In the genomic region with DNA sequence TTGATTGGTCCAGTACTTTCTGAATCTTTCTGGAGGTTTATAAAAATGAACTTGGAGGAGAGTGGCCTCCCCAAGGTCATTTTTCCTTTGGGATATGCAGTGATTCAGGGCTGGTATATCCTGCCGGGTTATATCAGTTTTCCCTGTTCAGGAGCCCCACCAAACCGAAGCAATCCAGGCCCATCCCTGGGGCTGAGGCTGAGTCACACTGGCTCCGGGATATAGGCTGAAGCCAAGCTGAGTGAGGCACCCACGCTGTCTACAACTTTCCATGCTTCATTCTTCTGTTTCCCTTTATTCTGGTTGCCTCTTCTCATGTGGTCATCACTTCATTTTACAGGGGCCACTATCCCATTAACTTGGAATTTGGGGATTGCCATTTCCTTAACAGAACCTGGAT, we compare ENCODE assay signal across 14 cellular contexts. TPM values are rescaled to one million over a fixed set of nuclear protein-coding genes. Genes with fewer than 3 reads are reported as not detected.
DNase-seq lines count a peak whose midpoint lies in the region; ATAC-seq and TF ChIP-seq lines count a peak whose summit lies in the region.
"Had no signal": no experiment of that assay in that cellular context is flagged by ENCODE, and none has a peak within 500 bp of the region (broad histone marks: within the 10 kb centered on the region; RNA-seq: fewer than 3 reads in every experiment).

No MANE protein-coding gene starts in this region.

- TF ChIP-seq CTCF in astrocyte of the spinal cord (IDR thresholded peaks at IDR 0.05; ENCODE audit: low read depth, low read length) (no peak), thoracic aorta (IDR thresholded peaks at IDR 0.05) (no peak)

- DNase-seq in HS-27A (ENCODE audit: low read depth) (peak; percentile 20), astrocyte of the spinal cord (ENCODE audit: low read depth, low spot score) (peak; percentile 45), left ventricle myocardium superior (peak; percentile 41), thoracic aorta (ENCODE audit: low spot score) (peak; percentile 19), trophoblast cell (no peak), cerebellum (ENCODE audit: low spot score) (no peak), NCI-H510A (lab: John Stamatoyannopoulos, UW) (no peak)
- DNase-seq: activated B cell treated with CpG ODN at 0.5 μM for 24 hours, cerebellar nuclear complex, NCI-H524 treated with DMSO at 0.1 percent for 48 hours, retina, upper lobe of left lung had no signal

- no peak overlapping the region for H4K8ac ChIP-seq in trophoblast cell (ENCODE audit: low read depth, low read length)

- no peak overlapping the region for H3K23ac ChIP-seq in trophoblast cell (ENCODE audit: low read length)

- ATAC-seq in left ventricle myocardium superior (no peak), thoracic aorta (ENCODE audit: insufficient number of reproducible peaks, low FRiP score, low read depth) (no peak), HG03354 (IDR thresholded peaks at IDR 0.05; ENCODE audit: poor library complexity, severe bottlenecking, unreplicated experiment) (no peak)
- ATAC-seq: GM12878 had no signal

- no CpG with 5 or more reads among the region's 4 CpGs for WGBS in trophoblast cell (ENCODE audit: extremely low coverage, insufficient coverage, insufficient read length)

- H2AFZ ChIP-seq in trophoblast cell (ENCODE audit: insufficient read depth, low read length, poor library complexity): no peak overlapping the region

- no peaks in the 10 kb centered on the region for H3K9me3 ChIP-seq in thoracic aorta
- peaks cover 1% of the 10 kb centered on the region for H3K9me3 ChIP-seq in trophoblast cell (ENCODE audit: insufficient read depth, low read depth, low read length)
- H3K9me3 ChIP-seq: upper lobe of left lung had no signal

- no peak overlapping the region for H3K18ac ChIP-seq in trophoblast cell (ENCODE audit: low read length)

- H4K91ac ChIP-seq in trophoblast cell (ENCODE audit: low read depth, low read length): no peak overlapping the region

- H3K4me3 ChIP-seq in astrocyte of the spinal cord (ENCODE audit: low read depth, low read length) (no peak overlapping the region), thoracic aorta (peak overlapping the region; percentile 3), trophoblast cell (ENCODE audit: low read depth, low read length) (no peak overlapping the region)
- H3K4me3 ChIP-seq: GM12878, upper lobe of left lung had no signal

- H3K4me1 ChIP-seq in thoracic aorta (ENCODE audit: control insufficient read depth in 1 of 2, low read depth in 2 of 2) (peaks cover 18 to 44% of the 10 kb centered on the region in 2 donors), trophoblast cell (ENCODE audit: control insufficient read depth in 1 of 2, insufficient read depth in 2 of 2, low read length in 2 of 2) (peaks cover 0 to 4% of the 10 kb centered on the region in 2 experiments)

- no peak overlapping the region for H2BK120ac ChIP-seq in trophoblast cell (ENCODE audit: insufficient read depth, low read length, poor library complexity)

- H3K36me3 ChIP-seq in thoracic aorta (no peaks in the 10 kb centered on the region), trophoblast cell (ENCODE audit: control insufficient read depth in 1 of 2, insufficient read depth in 2 of 2, low read length in 2 of 2) (no peaks in the 10 kb centered on the region)
- H3K36me3 ChIP-seq: upper lobe of left lung had no signal

- intact Hi-C loops in left ventricle myocardium superior (cut with micrococcal nuclease): no loop called here

- H2AK5ac ChIP-seq in trophoblast cell (ENCODE audit: low read length): no peak overlapping the region

- H3K79me1 ChIP-seq in trophoblast cell (ENCODE audit: low read length): peaks cover 2% of the 10 kb centered on the region

- no peak overlapping the region for H3K9ac ChIP-seq in trophoblast cell (ENCODE audit: low read length)

- H3K27ac ChIP-seq in thoracic aorta (peak overlapping the region; percentile 91 to 94), trophoblast cell (ENCODE audit: low read depth, low read length) (no peak overlapping the region)
- H3K27ac ChIP-seq: upper lobe of left lung had no signal

- H3K14ac ChIP-seq in trophoblast cell (ENCODE audit: low read length): no peak overlapping the region

- no peak overlapping the region for H2BK5ac ChIP-seq in trophoblast cell (ENCODE audit: low read depth, low read length, poor library complexity)

- H3K4ac ChIP-seq in trophoblast cell (ENCODE audit: low read depth, low read length): no peak overlapping the region

- in situ Hi-C loops in astrocyte of the spinal cord (cut with HindIII; ENCODE audit: low sequenced_read_pairs): no loop called here

- H3K27me3 ChIP-seq in thoracic aorta (replicated peaks; ENCODE audit: insufficient read depth) (no peaks in the 10 kb centered on the region), trophoblast cell (ENCODE audit: insufficient read depth, low read length) (peaks cover 3% of the 10 kb centered on the region)

- H3K4me2 ChIP-seq in trophoblast cell (ENCODE audit: low read length): no peak overlapping the region

- H3K79me2 ChIP-seq in trophoblast cell (ENCODE audit: control insufficient read depth, insufficient read depth, low read length, poor library complexity): peaks cover 4% of the 10 kb centered on the region

- H2BK12ac ChIP-seq in trophoblast cell (ENCODE audit: low read length): no peak overlapping the region

- H4K12ac ChIP-seq in trophoblast cell (ENCODE audit: low read depth, low read length): no peak overlapping the region

RNA-seq across cellular contexts. Expression of a gene that starts 3.4 kb away (rescaled TPM):
- total RNA-seq in left ventricle myocardium superior (56.4 TPM), thoracic aorta (10 to 100 TPM; 36.7 to 50.9 TPM), cerebellum (7.3 TPM)
- polyA plus RNA-seq in trophoblast cell (2013): 0.74 and 0.90 TPM in 2 replicates

Comparison
In these comparisons a context has a peak if more than half of its experiments do, and no peak if none do; other contexts are left out.
1. DNase-seq: peak in HS-27A (single experiment), astrocyte of the spinal cord (single experiment), left ventricle myocardium superior (single experiment) and thoracic aorta (single experiment); none in trophoblast cell (0 of 2), cerebellum (single experiment) and NCI-H510A (single experiment).